ENCODE assay signal across 20 cellular contexts in genomic region chr17:55322451-55322985, GRCh38. TPM values are rescaled to one million over a fixed set of nuclear protein-coding genes. Genes with fewer than 3 reads are reported as not detected.
"Had no signal": no experiment of that assay in that cellular context is flagged by ENCODE, and none has a peak within 500 bp of the region (broad histone marks: within the 10 kb centered on the region; RNA-seq: fewer than 3 reads in every experiment).

No MANE protein-coding gene starts in this region.

- H3K27me3 Mint-ChIP-seq: progenitor cell of endocrine pancreas had no signal

- H3K4me3 Mint-ChIP-seq: immature natural killer cell; nephron; neural progenitor cell; stimulated activated effector memory CD8-positive, alpha-beta T cell treated with anti-CD3 and anti-CD28 coated beads, Interleukin-12 subunit alpha, Interleukin-12 subunit beta, amount 100 ng/mL, for 72 hours had no signal

- H3K27ac ChIP-seq: dorsolateral prefrontal cortex, epithelial cell of prostate, lower lobe of right lung, neural progenitor cell, parathyroid adenoma, thyroid gland had no signal

- H3K9me3 ChIP-seq: lower lobe of right lung, stomach, thyroid gland had no signal

- H3K27ac Mint-ChIP-seq: immature natural killer cell; neural progenitor cell; progenitor cell of endocrine pancreas; stimulated activated effector memory CD8-positive, alpha-beta T cell treated with anti-CD3 and anti-CD28 coated beads, Interleukin-12 subunit alpha, Interleukin-12 subunit beta, amount 100 ng/mL, for 72 hours had no signal

- H3K4me1 ChIP-seq: lower lobe of right lung, neural progenitor cell, thyroid gland had no signal

- H3K4me3 ChIP-seq: dorsolateral prefrontal cortex, lower lobe of right lung, neural progenitor cell, stomach, thyroid gland had no signal

- DNase-seq: dorsolateral prefrontal cortex; effector CD4-positive, alpha-beta T cell; hypothalamus; immature natural killer cell; left ventricle myocardium superior; lower lobe of right lung; stimulated activated CD4-positive, alpha-beta T cell treated with anti-CD3 and anti-CD28 coated beads, Interleukin-2, amount 100 ng/mL, for 24 hours; stimulated activated CD4-positive, alpha-beta T cell treated with anti-CD3 and anti-CD28 coated beads, Interleukin-4, amount 100 ng/mL, for 24 hours; stimulated activated naive CD4-positive, alpha-beta T cell treated with Interleukin-2 at 50 U/mL for 16 hours; stomach; thyroid gland; trophoblast cell had no signal

- H3K9ac ChIP-seq: neural progenitor cell, parathyroid adenoma had no signal

- H3K4me1 Mint-ChIP-seq: immature natural killer cell; neural progenitor cell; stimulated activated effector memory CD8-positive, alpha-beta T cell treated with anti-CD3 and anti-CD28 coated beads, Interleukin-12 subunit alpha, Interleukin-12 subunit beta, amount 100 ng/mL, for 72 hours had no signal

- H3K9me3 Mint-ChIP-seq: immature natural killer cell; nephron; neural progenitor cell; stimulated activated effector memory CD8-positive, alpha-beta T cell treated with anti-CD3 and anti-CD28 coated beads, Interleukin-12 subunit alpha, Interleukin-12 subunit beta, amount 100 ng/mL, for 72 hours had no signal

- H3K36me3 Mint-ChIP-seq: immature natural killer cell; neural progenitor cell; stimulated activated effector memory CD8-positive, alpha-beta T cell treated with anti-CD3 and anti-CD28 coated beads, Interleukin-12 subunit alpha, Interleukin-12 subunit beta, amount 100 ng/mL, for 72 hours had no signal

- H3K27me3 ChIP-seq: dorsolateral prefrontal cortex, neural progenitor cell, stomach, thyroid gland had no signal

- ATAC-seq: esophagus mucosa; left ventricle myocardium superior; lower lobe of right lung; sciatic nerve; stimulated activated effector memory CD8-positive, alpha-beta T cell treated with anti-CD3 and anti-CD28 coated beads, Interleukin-12 subunit alpha, Interleukin-12 subunit beta, amount 100 ng/mL, for 72 hours had no signal

- H3K36me3 ChIP-seq: neural progenitor cell had no signal

RNA-seq across cellular contexts. Expression of gene HLF, which starts 57.8 kb away (rescaled TPM):
- polyA plus RNA-seq: immature natural killer cell had no signal
